8 cellular contexts compared by ENCODE assay signal in genomic region chr16:29974291-29975133, GRCh38. TPM values are rescaled to one million over a fixed set of nuclear protein-coding genes. Genes with fewer than 3 reads are reported as not detected.
DNase-seq lines count a peak whose midpoint lies in the region; ATAC-seq and TF ChIP-seq lines count a peak whose summit lies in the region.

No MANE protein-coding gene starts in this region.

- H3K36me3 ChIP-seq in BJ (ENCODE audit: control insufficient read depth, insufficient read depth, low read length): peaks cover 25% of the 10 kb centered on the region
- H3K36me3 ChIP-seq in heart right ventricle: peaks cover 0 to 54% (median 28%) of the 10 kb centered on the region in 9 donors

- peak overlapping the region; percentile 85 to 100 (median 94) for H3K27ac ChIP-seq in heart right ventricle

- H3K9me3 ChIP-seq in heart right ventricle: no peaks in the 10 kb centered on the region

- H3K4me1 Mint-ChIP-seq in activated T-helper 2 cell treated with anti-CD3 and anti-CD28 coated beads, Interferon-gamma antibody, Interleukin-2, Interleukin-4, amounts not matched to agents 10 μg/mL and 5 μg/mL and 100 μg/mL, durations not matched to agents 14 hours and 24 hours and 36 hours (ENCODE audit: low read depth): peaks cover 32% of the 10 kb centered on the region
- peaks cover 22% of the 10 kb centered on the region for H3K4me1 Mint-ChIP-seq in progenitor cell of endocrine pancreas (ENCODE audit: low read depth)

- H3K4me3 Mint-ChIP-seq in activated T-helper 2 cell treated with anti-CD3 and anti-CD28 coated beads, Interferon-gamma antibody, Interleukin-2, Interleukin-4, amounts not matched to agents 10 μg/mL and 5 μg/mL and 100 μg/mL, durations not matched to agents 14 hours and 24 hours and 36 hours (ENCODE audit: low read depth): peak overlapping the region; percentile 93
- peak overlapping the region; percentile 95 for H3K4me3 Mint-ChIP-seq in progenitor cell of endocrine pancreas (ENCODE audit: low read depth)

- intact Hi-C loops in activated T-helper 2 cell treated with anti-CD3 and anti-CD28 coated beads, Interferon-gamma antibody, Interleukin-2, Interleukin-4, amounts not matched to agents 10 μg/mL and 5 μg/mL and 100 μg/mL, durations not matched to agents 14 hours and 24 hours and 36 hours (cut with micrococcal nuclease): no loop called here
- intact Hi-C loops in heart right ventricle (cut with DNase I): loop anchor here in 6 of 10 donors (2.0 to 10.0 kb wide), 6 partner anchors 20 to 170 kb away; partner anchors contain the start of genes HIRIP3 (in 2 of the 6), KCTD13 (in 2 of the 6), ALDOA (in 1 of the 6) and MAZ (in 1 of the 6)

- DNase-seq in BJ (ENCODE audit: low read depth) (no peak), HFF-Myc (ENCODE audit: extremely low read depth, low read depth) (no peak), heart right ventricle (peak; percentile 34 to 71), progenitor cell of endocrine pancreas (ENCODE audit: low spot score, unreplicated experiment) (no peak), SW480 (ENCODE audit: low spot score) (no peak), A172 (ENCODE audit: low spot score) (no peak)
- no peak for DNase-seq in activated T-helper 2 cell treated with anti-CD3 and anti-CD28 coated beads, Interferon-gamma antibody, Interleukin-2, Interleukin-4, amounts not matched to agents 10 μg/mL and 5 μg/mL and 100 μg/mL, durations not matched to agents 14 hours and 24 hours and 36 hours (ENCODE audit: low spot score)

- peaks cover 5% of the 10 kb centered on the region for H3K9me3 Mint-ChIP-seq in activated T-helper 2 cell treated with anti-CD3 and anti-CD28 coated beads, Interferon-gamma antibody, Interleukin-2, Interleukin-4, amounts not matched to agents 10 μg/mL and 5 μg/mL and 100 μg/mL, durations not matched to agents 14 hours and 24 hours and 36 hours
- H3K9me3 Mint-ChIP-seq in progenitor cell of endocrine pancreas (ENCODE audit: low read depth): peaks cover 6% of the 10 kb centered on the region

- TF ChIP-seq CTCF in BJ (IDR thresholded peaks at IDR 0.05; ENCODE audit: insufficient read depth, low read depth, low read length) (no peak), HFF-Myc (IDR thresholded peaks at IDR 0.05; ENCODE audit: low read depth, low read length, missing control alignments) (no peak), heart right ventricle (IDR thresholded peaks at IDR 0.05) (no peak), progenitor cell of endocrine pancreas (IDR thresholded peaks at IDR 0.05; ENCODE audit: unreplicated experiment) (no peak)

- H3K27me3 Mint-ChIP-seq in activated T-helper 2 cell treated with anti-CD3 and anti-CD28 coated beads, Interferon-gamma antibody, Interleukin-2, Interleukin-4, amounts not matched to agents 10 μg/mL and 5 μg/mL and 100 μg/mL, durations not matched to agents 14 hours and 24 hours and 36 hours (ENCODE audit: low read depth): no peaks in the 10 kb centered on the region
- no peaks in the 10 kb centered on the region for H3K27me3 Mint-ChIP-seq in progenitor cell of endocrine pancreas

- peaks cover 45% of the 10 kb centered on the region for H3K36me3 Mint-ChIP-seq in activated T-helper 2 cell treated with anti-CD3 and anti-CD28 coated beads, Interferon-gamma antibody, Interleukin-2, Interleukin-4, amounts not matched to agents 10 μg/mL and 5 μg/mL and 100 μg/mL, durations not matched to agents 14 hours and 24 hours and 36 hours (ENCODE audit: low read depth)
- H3K36me3 Mint-ChIP-seq in progenitor cell of endocrine pancreas (ENCODE audit: insufficient read depth): peaks cover 22% of the 10 kb centered on the region

- peak overlapping the region; percentile 73 for H3K27ac Mint-ChIP-seq in activated T-helper 2 cell treated with anti-CD3 and anti-CD28 coated beads, Interferon-gamma antibody, Interleukin-2, Interleukin-4, amounts not matched to agents 10 μg/mL and 5 μg/mL and 100 μg/mL, durations not matched to agents 14 hours and 24 hours and 36 hours
- peak overlapping the region; percentile 87 for H3K27ac Mint-ChIP-seq in progenitor cell of endocrine pancreas

- H3K4me3 ChIP-seq in BJ (ENCODE audit: low read depth, low read length) (peak overlapping the region; percentile 83), HFF-Myc (replicated peaks; ENCODE audit: low read depth, low read length) (peak overlapping the region; percentile 95), heart right ventricle (peak overlapping the region; percentile 69 to 99 (median 81))

- ATAC-seq in heart right ventricle: peak; percentile 8 to 74 (median 41)
- no peak for ATAC-seq in GM18502 (IDR thresholded peaks at IDR 0.05; ENCODE audit: poor library complexity, unreplicated experiment)

- WGBS in heart right ventricle, 2 donors: 2 to 3% methylated on average over 31 of the region's 31 CpGs

- peaks cover 3 to 56% (median 47%) of the 10 kb centered on the region in 9 donors for H3K4me1 ChIP-seq in heart right ventricle

- CTCF ChIA-PET in BJ (lab: Yijun Ruan, JAX): interaction anchor here (0.9 to 1.8 kb wide), 2 partner anchors 13 to 73 kb away, joined by 3 to 4 read pairs; no protein-coding TSS in a partner anchor

- no peaks in the 10 kb centered on the region for H3K27me3 ChIP-seq in BJ (ENCODE audit: control insufficient read depth, insufficient read depth, low read length)
- no peaks in the 10 kb centered on the region for H3K27me3 ChIP-seq in heart right ventricle

- POLR2A ChIA-PET in BJ (lab: Charles Lee): interaction anchor here (0.6 kb wide), 1 partner anchor 102 kb away, joined by 4 read pairs; no protein-coding TSS in a partner anchor

RNA-seq across cellular contexts. Expression of gene TAOK2, which starts 0.8 kb away (rescaled TPM):
- polyA plus RNA-seq in BJ (2011; rRNA removed) (17.4 and 24.3 TPM in 2 replicates), heart right ventricle (10 to 100 TPM; 27.6 to 50.4 TPM)
- polyA minus RNA-seq in BJ (2011; rRNA and poly(A)+ RNA removed): 19.0 and 25.8 TPM in 2 replicates
- 36.0 and 36.5 TPM in 2 replicates for total RNA-seq in activated T-helper 2 cell treated with anti-CD3 and anti-CD28 coated beads, Interferon-gamma antibody, Interleukin-2, Interleukin-4, amounts not matched to agents 10 μg/mL and 5 μg/mL and 100 μg/mL, durations not matched to agents 14 hours and 24 hours and 36 hours
- total RNA-seq in heart right ventricle (10 to 100 TPM; 27.0 to 40.6 (median 32.7) TPM), progenitor cell of endocrine pancreas (51.1 and 54.0 TPM in 2 replicates)
- 43.2 and 45.4 TPM in 2 replicates for total RNA-seq in A172 (2014; rRNA removed; shearing (Covaris generic))

RNA-seq across cellular contexts. Expression of gene TMEM219, which starts 12.6 kb away (rescaled TPM):
- polyA plus RNA-seq in BJ (2011; rRNA removed): 112 and 146 TPM in 2 replicates
- 59.4 and 80.8 TPM in 2 replicates for polyA minus RNA-seq in BJ (2011; rRNA and poly(A)+ RNA removed)
- 52.1 and 59.0 TPM in 2 replicates for total RNA-seq in activated T-helper 2 cell treated with anti-CD3 and anti-CD28 coated beads, Interferon-gamma antibody, Interleukin-2, Interleukin-4, amounts not matched to agents 10 μg/mL and 5 μg/mL and 100 μg/mL, durations not matched to agents 14 hours and 24 hours and 36 hours
- 100 to 1,000 TPM in 1 of 10 donors, 10 to 100 TPM in 9; 53.0 to 105 (median 67.1) TPM for total RNA-seq in heart right ventricle
- polyA plus RNA-seq in heart right ventricle: 10 to 100 TPM; 80.4 to 85.9 TPM
- total RNA-seq in progenitor cell of endocrine pancreas: 89.4 and 91.9 TPM in 2 replicates
- 90.8 and 105 TPM in 2 replicates for total RNA-seq in A172 (2014; rRNA removed; shearing (Covaris generic))

RNA-seq across cellular contexts. Expression of gene HIRIP3, which starts 20.9 kb away (rescaled TPM):
- polyA plus RNA-seq in BJ (2011; rRNA removed): 7.7 and 9.6 TPM in 2 replicates
- 3.3 and 4.5 TPM in 2 replicates for polyA minus RNA-seq in BJ (2011; rRNA and poly(A)+ RNA removed)
- 40.3 and 40.7 TPM in 2 replicates for total RNA-seq in activated T-helper 2 cell treated with anti-CD3 and anti-CD28 coated beads, Interferon-gamma antibody, Interleukin-2, Interleukin-4, amounts not matched to agents 10 μg/mL and 5 μg/mL and 100 μg/mL, durations not matched to agents 14 hours and 24 hours and 36 hours
- 10 to 100 TPM; 14.4 to 23.2 (median 17.1) TPM for total RNA-seq in heart right ventricle
- polyA plus RNA-seq in heart right ventricle: 10 to 100 TPM; 17.9 to 22.4 TPM
- total RNA-seq in progenitor cell of endocrine pancreas: 11.4 and 12.0 TPM in 2 replicates
- 17.5 and 31.6 TPM in 2 replicates for total RNA-seq in A172 (2014; rRNA removed; shearing (Covaris generic))

RNA-seq across cellular contexts. Expression of gene INO80E, which starts 21.5 kb away (rescaled TPM):
- polyA plus RNA-seq in BJ (2011; rRNA removed) (34.5 and 35.6 TPM in 2 replicates), heart right ventricle (10 to 100 TPM; 63.2 to 80.4 TPM)
- 7.3 and 8.0 TPM in 2 replicates for polyA minus RNA-seq in BJ (2011; rRNA and poly(A)+ RNA removed)
- total RNA-seq in activated T-helper 2 cell treated with anti-CD3 and anti-CD28 coated beads, Interferon-gamma antibody, Interleukin-2, Interleukin-4, amounts not matched to agents 10 μg/mL and 5 μg/mL and 100 μg/mL, durations not matched to agents 14 hours and 24 hours and 36 hours: 112 and 119 TPM in 2 replicates
- total RNA-seq in heart right ventricle (10 to 100 TPM; 23.2 to 34.8 (median 30.6) TPM), progenitor cell of endocrine pancreas (72.7 and 74.2 TPM in 2 replicates)
- total RNA-seq in A172 (2014; rRNA removed; shearing (Covaris generic)): 151 and 184 TPM in 2 replicates

RNA-seq across cellular contexts. Expression of gene DOC2A, which starts 36.3 kb away (rescaled TPM):
- polyA plus RNA-seq in BJ (2011; rRNA removed) (0.26 and 0.64 TPM in 2 replicates), heart right ventricle (1 to 10 TPM in 1 of 2 donors, under 1 TPM in 1; 0.41 to 2.7 TPM)
- polyA minus RNA-seq in BJ (2011; rRNA and poly(A)+ RNA removed): not detected in 2 replicates
- 0.87 and 1.2 TPM in 2 replicates for total RNA-seq in activated T-helper 2 cell treated with anti-CD3 and anti-CD28 coated beads, Interferon-gamma antibody, Interleukin-2, Interleukin-4, amounts not matched to agents 10 μg/mL and 5 μg/mL and 100 μg/mL, durations not matched to agents 14 hours and 24 hours and 36 hours
- total RNA-seq in heart right ventricle (under 1 TPM in 4 of 10 donors, not detected in 6; 0.27 to 0.95 (median 0.48) TPM), progenitor cell of endocrine pancreas (4.4 and 5.0 TPM in 2 replicates)
- 0.45 and 1.7 TPM in 2 replicates for total RNA-seq in A172 (2014; rRNA removed; shearing (Covaris generic))

Comparison
In these comparisons a context has a peak if more than half of its experiments do, and no peak if none do; other contexts are left out.
1. DNase-seq: peak in heart right ventricle (2 of 2); none in BJ (single experiment), HFF-Myc (single experiment), activated T-helper 2 cell treated with anti-CD3 and anti-CD28 coated beads, Interferon-gamma antibody, Interleukin-2, Interleukin-4, amounts not matched to agents 10 μg/mL and 5 μg/mL and 100 μg/mL, durations not matched to agents 14 hours and 24 hours and 36 hours (single experiment), progenitor cell of endocrine pancreas (single experiment), SW480 (single experiment) and A172 (single experiment).
2. Peak in every context shown above with its lines, with median percentiles within 50 percentile points of each other: H3K4me3 ChIP-seq.